Comparison of ENCODE assay signal across 9 cellular contexts in the genomic region with DNA sequence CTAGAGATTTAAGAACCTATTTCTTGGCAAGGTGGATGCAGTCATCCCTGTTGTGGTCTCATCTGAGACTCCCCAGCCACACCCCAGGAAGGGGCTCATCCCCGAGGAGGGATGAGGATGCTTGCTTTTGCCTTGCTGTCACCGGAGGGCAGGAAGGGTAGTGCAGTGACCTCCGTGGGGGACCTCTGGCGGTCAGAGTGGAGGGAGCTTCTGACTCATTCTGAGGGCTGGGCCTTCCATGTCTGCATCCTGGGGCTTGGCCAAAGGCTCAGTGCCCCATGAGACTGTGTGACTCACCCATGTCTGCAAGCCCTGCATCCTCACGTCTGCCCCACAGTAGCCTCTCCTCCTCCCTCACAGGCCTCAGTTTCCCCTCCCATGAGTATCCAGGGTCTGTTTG. TPM values are rescaled to one million over a fixed set of nuclear protein-coding genes. Genes with fewer than 3 reads are reported as not detected.
DNase-seq lines count a peak whose midpoint lies in the region; ATAC-seq, FAIRE-seq and TF ChIP-seq lines count a peak whose summit lies in the region.
"Had no signal": no experiment of that assay in that cellular context is flagged by ENCODE, and none has a peak within 500 bp of the region (broad histone marks: within the 10 kb centered on the region; RNA-seq: fewer than 3 reads in every experiment).

No MANE protein-coding gene starts in this region.

- H3K4me3 Mint-ChIP-seq in activated naive CD4-positive, alpha-beta T cell treated with anti-CD3 and anti-CD28 coated beads, Interleukin-2, amount 10 ng/mL, durations not matched to agents 7 days and 5 days: no peak overlapping the region
- H3K4me3 Mint-ChIP-seq: CD4-positive, CD25-positive, alpha-beta regulatory T cell had no signal

- no peak overlapping the region for H3K9ac ChIP-seq in kidney (ENCODE audit: low read length in 2 of 2)

- no peaks in the 10 kb centered on the region for H3K9me3 ChIP-seq in kidney (ENCODE audit: control insufficient read depth in 1 of 2, low read length in 2 of 2)

- no peak overlapping the region for H3K27ac ChIP-seq in kidney (ENCODE audit: low read depth in 2 of 2, low read length in 2 of 2)

- peaks cover 28% of the 10 kb centered on the region for H3K4me1 Mint-ChIP-seq in activated naive CD4-positive, alpha-beta T cell treated with anti-CD3 and anti-CD28 coated beads, Interleukin-2, amount 10 ng/mL, durations not matched to agents 7 days and 5 days

- no peak overlapping the region for H3K4me3 ChIP-seq in kidney (ENCODE audit: low read length in 2 of 2)

- H3K9me3 Mint-ChIP-seq in activated naive CD4-positive, alpha-beta T cell treated with anti-CD3 and anti-CD28 coated beads, Interleukin-2, amount 10 ng/mL, durations not matched to agents 7 days and 5 days: no peaks in the 10 kb centered on the region
- H3K9me3 Mint-ChIP-seq: CD4-positive, CD25-positive, alpha-beta regulatory T cell had no signal

- CTCF ChIA-PET in activated naive CD4-positive, alpha-beta T cell treated with anti-CD3 and anti-CD28 coated beads, Interleukin-2, amount 10 ng/mL, durations not matched to agents 7 days and 5 days (lab: Charles Lee): no interaction called here

- no peak for FAIRE-seq in kidney (lab: Jason Lieb, UNC)

- no peak for DNase-seq in activated naive CD4-positive, alpha-beta T cell treated with anti-CD3 and anti-CD28 coated beads, Interleukin-2, amount 10 ng/mL, durations not matched to agents 7 days and 5 days
- DNase-seq in activated naive CD4-positive, alpha-beta T cell treated with anti-CD3 and anti-CD28 coated beads, Interleukin-2, amount 50 U/mL, for 16 hours: no peak
- peak; percentile 89 for DNase-seq in amniotic stem cell (lab: John Stamatoyannopoulos, UW)
- DNase-seq in kidney: peak; percentile 94
- DNase-seq in activated effector memory CD4-positive, alpha-beta T cell treated with anti-CD3 and anti-CD28 coated beads, Interleukin-2, amount 50 U/mL, for 16 hours: no peak
- no peak for DNase-seq in DMS79 (lab: John Stamatoyannopoulos, UW)
- DNase-seq: CD4-positive, CD25-positive, alpha-beta regulatory T cell had no signal

- TF ChIP-seq CTCF in kidney (IDR thresholded peaks at IDR 0.05; ENCODE audit: borderline replicate concordance, extremely low read depth, insufficient read depth): peak; percentile 34

- no peaks in the 10 kb centered on the region for H3K4me1 ChIP-seq in kidney (ENCODE audit: control insufficient read depth in 1 of 2, insufficient read depth in 1 of 2, low read depth in 1 of 2, low read length in 2 of 2)

- intact Hi-C loops in kidney (cut with DNase I): no loop called here

- H3K27ac Mint-ChIP-seq in activated naive CD4-positive, alpha-beta T cell treated with anti-CD3 and anti-CD28 coated beads, Interleukin-2, amount 10 ng/mL, durations not matched to agents 7 days and 5 days: peak overlapping the region; percentile 28

- ATAC-seq in GM21825 (IDR thresholded peaks at IDR 0.05; ENCODE audit: unreplicated experiment) (no peak), GM21786 (IDR thresholded peaks at IDR 0.05; ENCODE audit: unreplicated experiment) (no peak)

- H3K36me3 ChIP-seq in kidney (ENCODE audit: control insufficient read depth in 1 of 2, insufficient read depth in 2 of 2, low read length in 2 of 2): no peaks in the 10 kb centered on the region

- no peaks in the 10 kb centered on the region for H3K27me3 Mint-ChIP-seq in activated naive CD4-positive, alpha-beta T cell treated with anti-CD3 and anti-CD28 coated beads, Interleukin-2, amount 10 ng/mL, durations not matched to agents 7 days and 5 days
- H3K27me3 Mint-ChIP-seq: CD4-positive, CD25-positive, alpha-beta regulatory T cell had no signal

- peaks cover 55% of the 10 kb centered on the region for H3K36me3 Mint-ChIP-seq in activated naive CD4-positive, alpha-beta T cell treated with anti-CD3 and anti-CD28 coated beads, Interleukin-2, amount 10 ng/mL, durations not matched to agents 7 days and 5 days

RNA-seq across cellular contexts. Expression of a gene that starts 38.7 kb away (rescaled TPM):
- 39.6 TPM for total RNA-seq in kidney
- polyA plus RNA-seq in kidney (ENCODE audit: insufficient read depth, low read depth, low replicate concordance): 189 TPM

RNA-seq across cellular contexts. Expression of a gene that starts 51.7 kb away (rescaled TPM):
- 86.3 TPM for total RNA-seq in kidney
- polyA plus RNA-seq in kidney (ENCODE audit: insufficient read depth, low read depth, low replicate concordance): 4.2 TPM

Comparison
In these comparisons a context has a peak if more than half of its experiments do, and no peak if none do; other contexts are left out.
1. DNase-seq: peak in amniotic stem cell (single experiment) and kidney (single experiment); none in activated naive CD4-positive, alpha-beta T cell treated with anti-CD3 and anti-CD28 coated beads, Interleukin-2, amount 10 ng/mL, durations not matched to agents 7 days and 5 days (single experiment), activated naive CD4-positive, alpha-beta T cell treated with anti-CD3 and anti-CD28 coated beads, Interleukin-2, amount 50 U/mL, for 16 hours (single experiment), activated effector memory CD4-positive, alpha-beta T cell treated with anti-CD3 and anti-CD28 coated beads, Interleukin-2, amount 50 U/mL, for 16 hours (single experiment) and DMS79 (single experiment).